16 cellular contexts compared by ENCODE assay signal in the genomic region with DNA sequence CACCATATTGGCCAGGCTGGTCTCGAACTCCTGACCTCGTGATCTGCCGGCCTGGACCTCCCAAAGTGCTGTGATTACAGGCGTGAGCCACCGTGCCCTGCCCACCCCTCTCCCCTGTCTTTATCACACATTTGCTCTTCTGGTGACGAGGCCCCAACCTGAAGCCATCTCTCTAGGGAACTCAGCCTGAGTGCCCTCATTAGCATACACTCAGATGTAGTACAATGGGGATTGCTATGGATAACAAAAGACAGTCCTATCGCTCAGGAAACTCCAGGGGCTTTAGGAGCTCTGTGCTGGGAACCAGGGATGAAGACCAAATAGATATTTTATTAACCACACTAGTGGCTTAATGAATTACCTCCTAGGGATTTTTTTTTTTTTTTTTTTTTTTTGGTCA.
"Had no signal": no experiment of that assay in that cellular context is flagged by ENCODE, and none has a peak within 500 bp of the region (broad histone marks: within the 10 kb centered on the region; RNA-seq: fewer than 3 reads in every experiment).

No MANE protein-coding gene starts in this region.

- ATAC-seq: right cardiac atrium had no signal

- DNase-seq: activated CD4-positive, alpha-beta T cell treated with anti-CD3 and anti-CD28 coated beads, Interleukin-2, amount 10 ng/mL, durations not matched to agents 24 days and 14 days; activated CD4-positive, CD25-positive, alpha-beta regulatory T cell; activated CD8-positive, alpha-beta memory T cell treated with anti-CD3 and anti-CD28 coated beads, Interleukin-2, amount 50 U/mL, for 48 hours; activated gamma-delta T cell treated with Interleukin-2 at 50 U/mL for 16 hours; amniotic stem cell; caudate nucleus; esophagus squamous epithelium; hippocampal formation; nephron progenitor cell; occipital lobe; right cardiac atrium; small intestine; stimulated activated CD4-positive, alpha-beta T cell treated with anti-CD3 and anti-CD28 coated beads, Interleukin-4, amount 100 ng/mL, for 4 hours; testis; upper lobe of left lung had no signal

- H3K4me3 ChIP-seq: coronary artery, esophagus squamous epithelium, testis, upper lobe of left lung had no signal

- H3K27ac ChIP-seq: coronary artery, esophagus squamous epithelium, testis, upper lobe of left lung had no signal

- H3K4me1 ChIP-seq: upper lobe of left lung had no signal

- H3K9me3 ChIP-seq: testis, upper lobe of left lung had no signal

- H3K27me3 ChIP-seq: esophagus squamous epithelium, testis, upper lobe of left lung had no signal

- H3K36me3 ChIP-seq: esophagus squamous epithelium, upper lobe of left lung had no signal
